In the genomic region with DNA sequence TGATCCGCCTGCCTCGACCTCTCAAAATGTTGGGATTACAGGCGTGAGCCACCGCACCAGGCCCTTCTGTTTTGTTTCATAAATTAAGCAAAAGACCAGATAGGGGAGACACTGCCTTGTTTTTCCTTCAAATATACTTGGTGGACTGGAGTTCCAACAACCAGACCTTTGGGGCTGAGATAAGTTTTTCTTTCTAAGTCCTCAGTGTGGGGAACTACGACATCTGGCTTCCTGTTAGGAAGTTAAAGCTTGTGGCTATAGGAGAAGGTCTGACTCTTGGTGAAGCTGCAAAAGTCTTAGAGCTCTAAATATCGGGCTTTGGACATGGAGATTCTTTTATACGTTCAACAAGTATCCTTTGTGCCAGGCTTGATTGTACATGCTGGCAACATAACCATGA, we compare ENCODE assay signal across 15 cellular contexts.
DNase-seq lines count a peak whose midpoint lies in the region; ATAC-seq, FAIRE-seq and TF ChIP-seq lines count a peak whose summit lies in the region.
"Had no signal": no experiment of that assay in that cellular context is flagged by ENCODE, and none has a peak within 500 bp of the region (broad histone marks: within the 10 kb centered on the region; RNA-seq: fewer than 3 reads in every experiment).

No MANE protein-coding gene starts in this region.

- no peak overlapping the region for H3K4me3 Mint-ChIP-seq in stimulated activated naive B cell treated with anti-CD40 and anti-IgM and Interleukin-4, amounts not matched to agents 10 μg/mL and 1 μg/mL and 100 μg/mL, for 72 hours
- H3K4me3 Mint-ChIP-seq in T-cell = no peak overlapping the region

- H3K9me3 ChIP-seq in K562 (replicated peaks; ENCODE audit: control insufficient read depth, insufficient read depth, low read depth, low read length) = peaks cover 3% of the 10 kb centered on the region; the same call in 1 of the 2 replicates
- H3K9me3 ChIP-seq: Peyer's patch had no signal

- H3K27ac Mint-ChIP-seq in stimulated activated naive B cell treated with anti-CD40 and anti-IgM and Interleukin-4, amounts not matched to agents 10 μg/mL and 1 μg/mL and 100 μg/mL, for 72 hours = no peak overlapping the region
- no peak overlapping the region for H3K27ac Mint-ChIP-seq in T-cell

- no peak for ATAC-seq in K562
- no peak for ATAC-seq in HG03097 (IDR thresholded peaks at IDR 0.05; ENCODE audit: low FRiP score, unreplicated experiment)
- ATAC-seq in stimulated activated naive B cell treated with anti-CD40 and anti-IgM and Interleukin-4, amounts not matched to agents 10 μg/mL and 1 μg/mL and 100 μg/mL, for 72 hours (replicated peaks) = no peak
- ATAC-seq in T-cell (replicated peaks in 1 of 4) = no peak

- DNase-seq in DMS 273 (lab: John Stamatoyannopoulos, UW; ENCODE audit: unreplicated experiment) = peak; percentile 67
- peak; percentile 84 to 87 for DNase-seq in Kasumi-1 (lab: John Stamatoyannopoulos, UW)
- DNase-seq in K562 (ENCODE audit: extremely low read depth in 1 of 4, low spot score in 3 of 4) = peak in 1 of 4 experiments; percentile 58
- DNase-seq in SKM-1 treated with dmso at 0.1 percent for 144 hours (lab: John Stamatoyannopoulos, UW; ENCODE audit: unreplicated experiment) = no peak
- no peak for DNase-seq in stimulated activated naive B cell treated with anti-CD40 and anti-IgM and Interleukin-4, amounts not matched to agents 10 μg/mL and 1 μg/mL and 100 μg/mL, for 72 hours
- no peak for DNase-seq in T-cell
- DNase-seq: H7, NCI-H1436 treated with DMSO at 0.1 percent for 48 hours, NCI-H2081, NCI-H510A treated with DMSO at 0.1 percent for 48 hours, Peyer's patch, Right ventricle myocardium superior had no signal

- CTCF ChIA-PET in K562 (lab: Yijun Ruan, JAX; ENCODE audit: low intra/inter-chr PET ratio) = no interaction called here
- CTCF ChIA-PET in T-cell (lab: Charles Lee) = no interaction called here

- TF ChIP-seq RAD21 in K562 (CRISPR knock-in tag; conservative IDR thresholded peaks at IDR 0.05 in 1 of 2, IDR thresholded peaks at IDR 0.05 in 1 of 2) = peak; percentile 44 to 52

- TF ChIP-seq POLR2A in K562 (conservative IDR thresholded peaks at IDR 0.05) = no peak

- H3K9me1 ChIP-seq in K562 (ENCODE audit: control insufficient read depth, insufficient read depth, low read length) = no peaks in the 10 kb centered on the region

- H3K9ac ChIP-seq in K562 (ENCODE audit: insufficient read depth in 1 of 2, low read depth in 2 of 2, low read length in 2 of 2) = no peak overlapping the region

- no peak for TF ChIP-seq EP300 in K562 (IDR thresholded peaks at IDR 0.05; ENCODE audit: low read length)

- peak overlapping the region; percentile 3; the same call in 2 of the 3 replicates for H3K27ac ChIP-seq in K562 (ENCODE audit: extremely low read depth, low read depth, low read length)
- H3K27ac ChIP-seq: Peyer's patch, SK-N-MC had no signal

- in situ Hi-C loops in K562 (cut with MboI) = no loop called here

- no peaks in the 10 kb centered on the region for H3K27me3 ChIP-seq in K562 (ENCODE audit: control insufficient read depth in 2 of 2, insufficient read depth in 2 of 2, low read length in 2 of 2)
- H3K27me3 ChIP-seq: Peyer's patch had no signal

- H3K27me3 Mint-ChIP-seq in stimulated activated naive B cell treated with anti-CD40 and anti-IgM and Interleukin-4, amounts not matched to agents 10 μg/mL and 1 μg/mL and 100 μg/mL, for 72 hours = no peaks in the 10 kb centered on the region
- peaks cover 0 to 5% of the 10 kb centered on the region in 2 donors for H3K27me3 Mint-ChIP-seq in T-cell

- WGBS in K562 (ENCODE audit: insufficient coverage, low coverage, missing lambda C conversion rate) = 63% methylated on average over 7 of the region's 7 CpGs

- no TSS peak for BruUV-seq in K562 (replicated peaks; lab: Mats Ljungman, UMichigan)

- TF ChIP-seq CTCF in K562 (IDR thresholded peaks at IDR 0.05 in 2 of 3, conservative IDR thresholded peaks at IDR 0.05 in 1 of 3; ENCODE audit: insufficient read depth in 2 of 3, low read depth in 1 of 3, low read length in 3 of 3) = no peak; a peak in 1 of 6 replicates

- no peak overlapping the region for H3K4me3 ChIP-seq in K562
- H3K4me3 ChIP-seq: Peyer's patch, SK-N-MC had no signal

- peaks cover 12 to 21% of the 10 kb centered on the region in 2 donors for H3K4me1 Mint-ChIP-seq in stimulated activated naive B cell treated with anti-CD40 and anti-IgM and Interleukin-4, amounts not matched to agents 10 μg/mL and 1 μg/mL and 100 μg/mL, for 72 hours
- peaks cover 0 to 11% (median 10%) of the 10 kb centered on the region in 3 donors for H3K4me1 Mint-ChIP-seq in T-cell

- POLR2A ChIA-PET in K562 (lab: Yijun Ruan, JAX) = interaction anchor here (1.3 kb wide), 1 partner anchor 16 kb away, joined by 3 read pairs; no protein-coding TSS in a partner anchor
- POLR2A ChIA-PET in T-cell (lab: Charles Lee) = no interaction called here

- H3K4me1 ChIP-seq in K562 (replicated peaks in 1 of 2; ENCODE audit: control insufficient read depth in 2 of 2, insufficient read depth in 2 of 2, low read length in 2 of 2) = peaks cover 50 to 90% of the 10 kb centered on the region in 2 experiments

- no peaks in the 10 kb centered on the region; the same call in 2 of the 3 replicates for H3K36me3 ChIP-seq in K562 (ENCODE audit: control insufficient read depth, insufficient read depth, low read length)
- H3K36me3 ChIP-seq: Peyer's patch had no signal

- no peak overlapping the region for H3K4me2 ChIP-seq in K562 (ENCODE audit: insufficient read depth, low read length)

- H3K79me2 ChIP-seq in K562 (ENCODE audit: control insufficient read depth, insufficient read depth, low read length) = no peaks in the 10 kb centered on the region

- H3K36me3 Mint-ChIP-seq in stimulated activated naive B cell treated with anti-CD40 and anti-IgM and Interleukin-4, amounts not matched to agents 10 μg/mL and 1 μg/mL and 100 μg/mL, for 72 hours = no peaks in the 10 kb centered on the region
- H3K36me3 Mint-ChIP-seq in T-cell = no peaks in the 10 kb centered on the region

- peak overlapping the region; percentile 67 for H2AFZ ChIP-seq in K562 (ENCODE audit: low read depth, low read length)

- no peaks in the 10 kb centered on the region for H4K20me1 ChIP-seq in K562 (replicated peaks; ENCODE audit: control insufficient read depth, insufficient read depth, low read length)

- no peak for FAIRE-seq in K562 (lab: Jason Lieb, UNC)
- FAIRE-seq: GM19239 had no signal

- intact Hi-C loops in K562 (cut with micrococcal nuclease) = no loop called here

- no peaks in the 10 kb centered on the region for H3K9me3 Mint-ChIP-seq in stimulated activated naive B cell treated with anti-CD40 and anti-IgM and Interleukin-4, amounts not matched to agents 10 μg/mL and 1 μg/mL and 100 μg/mL, for 72 hours
- H3K9me3 Mint-ChIP-seq in T-cell = no peaks in the 10 kb centered on the region

TF ChIP-seq in K562, 482 proteins besides CTCF, POLR2A, EP300 and RAD21 (continues in another document):
- no peak for TF ChIP-seq MAFF (IDR thresholded peaks at IDR 0.05; ENCODE audit: low read length)
- TF ChIP-seq KAT7 (CRISPR knock-in tag; IDR thresholded peaks at IDR 0.05; ENCODE audit: borderline replicate concordance) = 0 out of 2 replicates have a peak, but pooled peaks have one; percentile 62
- TF ChIP-seq SMARCA4 (IDR thresholded peaks at IDR 0.05) = 0 out of 2 replicates have a peak, but pooled peaks have one; percentile 10
- no peak for TF ChIP-seq GTF2A2 (tag; IDR thresholded peaks at IDR 0.05)
- no peak for TF ChIP-seq DNMT1 (IDR thresholded peaks at IDR 0.05)
- 0 out of 2 replicates have a peak, but pooled peaks have one; percentile 30 for TF ChIP-seq RB1 (IDR thresholded peaks at IDR 0.05; ENCODE audit: low read depth)
- no peak for TF ChIP-seq FOXA3 (CRISPR knock-in tag; conservative IDR thresholded peaks at IDR 0.05 in 1 of 2, IDR thresholded peaks at IDR 0.05 in 1 of 2)
- no peak for TF ChIP-seq ZBTB17 (CRISPR knock-in tag; IDR thresholded peaks at IDR 0.05)
- TF ChIP-seq SAFB2 (IDR thresholded peaks at IDR 0.05; ENCODE audit: borderline replicate concordance, low read depth, low read length, severe bottlenecking) = no peak
- TF ChIP-seq, protein P1, sequence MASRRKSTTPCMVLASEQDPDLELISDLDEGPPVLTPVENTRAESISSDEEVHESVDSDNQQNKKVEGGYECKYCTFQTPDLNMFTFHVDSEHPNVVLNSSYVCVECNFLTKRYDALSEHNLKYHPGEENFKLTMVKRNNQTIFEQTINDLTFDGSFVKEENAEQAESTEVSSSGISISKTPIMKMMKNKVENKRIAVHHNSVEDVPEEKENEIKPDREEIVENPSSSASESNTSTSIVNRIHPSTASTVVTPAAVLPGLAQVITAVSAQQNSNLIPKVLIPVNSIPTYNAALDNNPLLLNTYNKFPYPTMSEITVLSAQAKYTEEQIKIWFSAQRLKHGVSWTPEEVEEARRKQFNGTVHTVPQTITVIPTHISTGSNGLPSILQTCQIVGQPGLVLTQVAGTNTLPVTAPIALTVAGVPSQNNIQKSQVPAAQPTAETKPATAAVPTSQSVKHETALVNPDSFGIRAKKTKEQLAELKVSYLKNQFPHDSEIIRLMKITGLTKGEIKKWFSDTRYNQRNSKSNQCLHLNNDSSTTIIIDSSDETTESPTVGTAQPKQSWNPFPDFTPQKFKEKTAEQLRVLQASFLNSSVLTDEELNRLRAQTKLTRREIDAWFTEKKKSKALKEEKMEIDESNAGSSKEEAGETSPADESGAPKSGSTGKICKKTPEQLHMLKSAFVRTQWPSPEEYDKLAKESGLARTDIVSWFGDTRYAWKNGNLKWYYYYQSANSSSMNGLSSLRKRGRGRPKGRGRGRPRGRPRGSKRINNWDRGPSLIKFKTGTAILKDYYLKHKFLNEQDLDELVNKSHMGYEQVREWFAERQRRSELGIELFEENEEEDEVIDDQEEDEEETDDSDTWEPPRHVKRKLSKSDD (conservative IDR thresholded peaks at IDR 0.05; ENCODE audit: low read length) = no peak
- TF ChIP-seq KDM4B (IDR thresholded peaks at IDR 0.05; ENCODE audit: borderline replicate concordance in 2 of 2, low read depth in 1 of 2) = no peak
- TF ChIP-seq ZNF778 (CRISPR knock-in tag; IDR thresholded peaks at IDR 0.05) = no peak
- TF ChIP-seq CREB1 (IDR thresholded peaks at IDR 0.05) = no peak
- TF ChIP-seq CREB1 (CRISPR knock-in tag; IDR thresholded peaks at IDR 0.05) = no peak
- 0 out of 2 replicates have a peak, but pooled peaks have one; percentile 7 for TF ChIP-seq ZNF175 (CRISPR knock-in tag; IDR thresholded peaks at IDR 0.05; ENCODE audit: low read depth)
- peak; percentile 19; the same call in 1 of the 2 replicates for TF ChIP-seq SPI1 (IDR thresholded peaks at IDR 0.05; ENCODE audit: borderline replicate concordance, low read depth, low read length)
- TF ChIP-seq CBFA2T3 (IDR thresholded peaks at IDR 0.05) = no peak

Comparison
In these comparisons a context has a peak if more than half of its experiments do, and no peak if none do; other contexts are left out.
1. DNase-seq: peak in DMS 273 (single experiment) and Kasumi-1 (2 of 2); none in SKM-1 treated with dmso at 0.1 percent for 144 hours (single experiment), stimulated activated naive B cell treated with anti-CD40 and anti-IgM and Interleukin-4, amounts not matched to agents 10 μg/mL and 1 μg/mL and 100 μg/mL, for 72 hours (single experiment) and T-cell (0 of 34).